Comparison of ENCODE assay signal across 15 cellular contexts in the genomic region with DNA sequence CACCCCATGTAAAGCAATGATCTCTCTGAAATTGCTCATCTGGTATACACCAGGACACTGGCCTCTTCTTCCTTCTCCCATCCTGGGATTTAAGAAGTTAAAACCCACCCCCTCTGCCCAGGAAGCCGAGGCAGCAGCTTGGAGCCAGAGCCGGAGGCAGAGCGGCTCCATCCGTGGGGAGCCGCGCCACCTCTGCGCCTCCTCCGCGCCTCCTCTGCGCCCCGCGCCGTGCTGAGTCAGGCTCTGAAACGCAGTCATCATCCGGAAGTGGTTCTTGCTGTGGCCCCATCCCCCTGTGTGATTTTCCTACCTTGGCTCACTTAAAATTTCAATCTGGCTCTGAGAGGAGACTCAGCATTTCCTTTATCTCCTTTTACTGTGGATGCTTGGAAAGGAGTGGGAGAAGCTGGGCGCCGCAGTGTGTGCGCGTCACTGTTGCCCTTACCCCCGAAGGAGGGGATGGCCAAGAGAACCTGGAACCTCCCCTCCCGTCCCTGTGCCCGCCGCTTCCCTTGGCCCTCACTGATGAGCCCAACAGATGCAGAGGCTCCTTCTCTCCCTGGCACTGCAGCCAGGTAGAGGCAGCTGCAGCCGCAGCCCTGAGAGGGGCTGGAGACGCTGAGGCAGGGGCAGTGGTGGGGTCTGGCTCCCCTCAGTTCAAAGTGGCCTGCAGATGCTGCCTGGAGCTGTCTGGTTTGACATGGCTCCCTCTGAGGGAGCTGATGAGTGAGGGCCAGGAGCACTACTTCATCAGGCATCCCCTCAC. TPM values are rescaled to one million over a fixed set of nuclear protein-coding genes. Genes with fewer than 3 reads are reported as not detected.
DNase-seq lines count a peak whose midpoint lies in the region; ATAC-seq, FAIRE-seq and TF ChIP-seq lines count a peak whose summit lies in the region.
"Had no signal": no experiment of that assay in that cellular context is flagged by ENCODE, and none has a peak within 500 bp of the region (broad histone marks: within the 10 kb centered on the region; RNA-seq: fewer than 3 reads in every experiment).

No MANE protein-coding gene starts in this region.

- DNase-seq in activated CD8-positive, alpha-beta memory T cell treated with anti-CD3 and anti-CD28 coated beads for 24 hours: peak; percentile 70
- no peak for DNase-seq in activated CD8-positive, alpha-beta memory T cell treated with anti-CD3 and anti-CD28 coated beads, Interleukin-2, amount 50 U/mL, for 48 hours
- DNase-seq in activated T-cell treated with anti-CD3 and anti-CD28 coated beads, Interleukin-2, amount 50 U/mL, for 4 hours: peak; percentile 35
- DNase-seq in left ventricle myocardium inferior (no peak), spleen (peak; percentile 82), NCI-H2171 treated with DMSO at 0.1 percent for 48 hours (lab: John Stamatoyannopoulos, UW) (no peak), ovary (no peak), GM19239 (ENCODE audit: insufficient read length, low spot score) (no peak)
- DNase-seq: HCEC 1CT, KG1, NCI-H2029 treated with DMSO at 0.1 percent for 48 hours, thyroid gland had no signal

- H3K9me3 Mint-ChIP-seq in activated T-cell treated with anti-CD3 and anti-CD28 coated beads, Interleukin-2, amount 50 U/mL, for 4 hours: no peaks in the 10 kb centered on the region

- H3K27ac ChIP-seq in left ventricle myocardium inferior (replicated peaks) (peak overlapping the region; percentile 76), spleen (no peak overlapping the region), ovary (no peak overlapping the region)
- H3K27ac ChIP-seq: A549, body of pancreas, thyroid gland had no signal

- TF ChIP-seq POLR2A in spleen (IDR thresholded peaks at IDR 0.05) (no peak), ovary (IDR thresholded peaks at IDR 0.05) (no peak)

- no peaks in the 10 kb centered on the region for H3K36me3 Mint-ChIP-seq in activated T-cell treated with anti-CD3 and anti-CD28 coated beads, Interleukin-2, amount 50 U/mL, for 4 hours (ENCODE audit: insufficient read depth)

- intact Hi-C loops in left ventricle myocardium inferior (cut with micrococcal nuclease): no loop called here
- intact Hi-C loops in spleen (cut with DNase I; ENCODE audit: low total_unique reads): no loop called here
- intact Hi-C loops in ovary (cut with DNase I): loop anchor here in 1 of 4 donors (2.0 kb wide), 1 partner anchor 45 kb away; no protein-coding TSS in a partner anchor

- H3K4me3 ChIP-seq in left ventricle myocardium inferior (no peak overlapping the region), spleen (no peak overlapping the region), ovary (no peak overlapping the region)
- H3K4me3 ChIP-seq: A549, body of pancreas, thyroid gland had no signal

- H3K4me3 Mint-ChIP-seq in activated T-cell treated with anti-CD3 and anti-CD28 coated beads, Interleukin-2, amount 50 U/mL, for 4 hours: no peak overlapping the region

- no peaks in the 10 kb centered on the region for H3K27me3 Mint-ChIP-seq in activated T-cell treated with anti-CD3 and anti-CD28 coated beads, Interleukin-2, amount 50 U/mL, for 4 hours (ENCODE audit: low read depth)

- H3K36me3 ChIP-seq in left ventricle myocardium inferior: no peaks in the 10 kb centered on the region
- H3K36me3 ChIP-seq in spleen: peaks cover 0 to 41% (median 3%) of the 10 kb centered on the region in 6 donors
- no peaks in the 10 kb centered on the region for H3K36me3 ChIP-seq in ovary
- H3K36me3 ChIP-seq: thyroid gland had no signal

- peak in 1 of 2 donors; percentile 85 for ATAC-seq in activated T-cell treated with anti-CD3 and anti-CD28 coated beads, Interleukin-2, amount 50 U/mL, for 4 hours
- ATAC-seq: body of pancreas had no signal

- no peak for FAIRE-seq in GM19239 (lab: Jason Lieb, UNC)
- FAIRE-seq: A549, endothelial cell of umbilical vein had no signal

- WGBS in spleen, 5 donors: 48 to 73% (median 66%) methylated on average over 23 to 25 of the region's 25 CpGs
- WGBS in ovary, 3 donors: 13 to 18% (median 13%) methylated on average over 25 of the region's 25 CpGs

- no peak for TF ChIP-seq EP300 in ovary (IDR thresholded peaks at IDR 0.05)

- H3K9me3 ChIP-seq in left ventricle myocardium inferior (replicated peaks) (no peaks in the 10 kb centered on the region), spleen (no peaks in the 10 kb centered on the region), ovary (no peaks in the 10 kb centered on the region)
- H3K9me3 ChIP-seq: A549, body of pancreas, thyroid gland had no signal

- no peak for TF ChIP-seq CTCF in left ventricle myocardium inferior (IDR thresholded peaks at IDR 0.05; ENCODE audit: borderline replicate concordance)
- no peak for TF ChIP-seq CTCF in spleen (IDR thresholded peaks at IDR 0.05 in 8 of 11, conservative IDR thresholded peaks at IDR 0.05 in 3 of 11)
- TF ChIP-seq CTCF in ovary (IDR thresholded peaks at IDR 0.05): no peak

- H3K27me3 ChIP-seq in left ventricle myocardium inferior (ENCODE audit: low read depth): no peaks in the 10 kb centered on the region
- no peaks in the 10 kb centered on the region for H3K27me3 ChIP-seq in spleen (replicated peaks in 1 of 7)
- no peaks in the 10 kb centered on the region for H3K27me3 ChIP-seq in ovary
- H3K27me3 ChIP-seq: thyroid gland had no signal

- peaks cover 19% of the 10 kb centered on the region for H3K4me1 Mint-ChIP-seq in activated T-cell treated with anti-CD3 and anti-CD28 coated beads, Interleukin-2, amount 50 U/mL, for 4 hours (ENCODE audit: low read depth)

- peaks cover 13% of the 10 kb centered on the region for H3K4me1 ChIP-seq in left ventricle myocardium inferior
- H3K4me1 ChIP-seq in spleen: peaks cover 0 to 51% (median 12%) of the 10 kb centered on the region in 6 donors
- H3K4me1 ChIP-seq in ovary (ENCODE audit: insufficient read depth): no peaks in the 10 kb centered on the region
- H3K4me1 ChIP-seq: A549, body of pancreas, thyroid gland had no signal

RNA-seq across cellular contexts. Expression of gene NPHP4, which starts 15.3 kb away (rescaled TPM):
- total RNA-seq in activated T-cell treated with anti-CD3 and anti-CD28 coated beads, Interleukin-2, amount 50 U/mL, for 4 hours: 1 to 10 TPM; 7.0 to 9.3 (median 7.1) TPM
- total RNA-seq in left ventricle myocardium inferior: 3.7 TPM
- 10 to 100 TPM in 5 of 7 donors, 1 to 10 TPM in 2; 8.4 to 17.5 (median 10.9) TPM for total RNA-seq in spleen
- 1 to 10 TPM; 1.2 to 3.4 (median 2.6) TPM for polyA plus RNA-seq in spleen
- total RNA-seq in ovary: 10 to 100 TPM in 6 of 7 donors, 1 to 10 TPM in 1; 7.9 to 20.8 (median 11.0) TPM
- 1 to 10 TPM; 1.5 to 5.7 TPM for polyA plus RNA-seq in ovary

RNA-seq across cellular contexts. Expression of gene KCNAB2, which starts 38.2 kb away (rescaled TPM):
- total RNA-seq in activated T-cell treated with anti-CD3 and anti-CD28 coated beads, Interleukin-2, amount 50 U/mL, for 4 hours: 100 to 1,000 TPM; 199 to 230 (median 202) TPM
- total RNA-seq in left ventricle myocardium inferior: 31.0 TPM
- 100 to 1,000 TPM in 4 of 7 donors, 10 to 100 TPM in 3; 80.3 to 135 (median 109) TPM for total RNA-seq in spleen
- 10 to 100 TPM; 23.2 to 51.5 (median 23.9) TPM for polyA plus RNA-seq in spleen
- total RNA-seq in ovary: 10 to 100 TPM in 2 of 7 donors, 1 to 10 TPM in 5; 2.9 to 18.3 (median 8.0) TPM
- 1 to 10 TPM; 5.4 to 6.3 TPM for polyA plus RNA-seq in ovary

Comparison
In these comparisons a context has a peak if more than half of its experiments do, and no peak if none do; other contexts are left out.
1. DNase-seq: peak in activated CD8-positive, alpha-beta memory T cell treated with anti-CD3 and anti-CD28 coated beads for 24 hours (single experiment), activated T-cell treated with anti-CD3 and anti-CD28 coated beads, Interleukin-2, amount 50 U/mL, for 4 hours (single experiment) and spleen (single experiment); none in activated CD8-positive, alpha-beta memory T cell treated with anti-CD3 and anti-CD28 coated beads, Interleukin-2, amount 50 U/mL, for 48 hours (single experiment), left ventricle myocardium inferior (single experiment), NCI-H2171 treated with DMSO at 0.1 percent for 48 hours (single experiment), ovary (0 of 5) and GM19239 (single experiment).